ENCODE assay signal across 8 cellular contexts in the genomic region with DNA sequence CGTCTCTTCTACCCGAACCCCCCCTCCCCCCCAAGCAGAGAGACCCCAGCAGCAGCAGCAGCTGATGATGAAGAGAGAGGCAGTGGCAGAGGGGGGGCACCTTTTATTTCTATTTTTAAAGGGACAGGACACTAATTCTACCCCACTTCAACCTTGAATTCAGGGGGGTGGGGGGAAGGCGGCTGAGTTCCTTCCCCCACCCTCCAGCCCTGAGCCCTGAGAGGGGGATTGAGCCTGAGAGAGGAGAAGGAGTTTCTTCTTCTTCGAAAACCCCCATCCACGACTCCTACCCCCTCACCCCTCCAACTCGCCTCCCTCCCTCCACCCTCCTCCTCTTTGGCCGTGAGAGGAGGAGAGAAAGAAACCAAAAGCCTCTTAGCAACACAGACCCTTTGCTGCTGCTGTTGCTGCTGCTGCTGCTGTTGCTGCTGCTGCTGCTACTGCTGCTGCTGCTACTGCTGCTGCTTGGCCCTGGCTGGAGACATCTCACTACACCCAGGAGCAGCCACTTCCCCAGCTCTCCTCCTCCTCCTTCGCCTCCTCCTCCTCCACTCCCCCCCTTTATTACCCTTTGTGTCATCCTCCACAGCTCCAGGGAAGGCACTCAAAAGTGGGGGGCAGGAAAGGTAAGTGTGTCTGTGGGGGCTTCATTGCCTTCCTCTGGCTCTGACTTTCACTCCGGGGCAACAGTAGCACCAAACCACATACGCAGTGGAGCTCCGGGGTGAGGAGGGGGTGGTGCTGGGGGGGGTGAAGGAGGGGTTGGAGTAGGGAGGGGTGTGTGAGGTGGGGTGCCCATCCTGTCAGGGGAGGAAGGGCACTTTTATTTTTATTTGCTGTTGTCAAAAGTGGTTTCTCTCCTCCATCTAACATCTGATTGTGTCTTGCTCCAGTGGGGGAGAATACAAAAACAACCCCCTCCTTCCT. TPM values are rescaled to one million over a fixed set of nuclear protein-coding genes. Genes with fewer than 3 reads are reported as not detected.
A peak's percentile ranks its signal among the peaks of the same experiment; 100 is the strongest.
DNase-seq lines count a peak whose midpoint lies in the region; ATAC-seq and TF ChIP-seq lines count a peak whose summit lies in the region.

A gene (plus strand): TSS at position 33 of the 927 bp plus-strand sequence.

- H3F3A ChIP-seq in GM23338 (replicated peaks; ENCODE audit: low read depth), result no peaks in the 10 kb centered on the region; the same call in 1 of the 2 replicates

- H3K27me3 Mint-ChIP-seq in GM23338 (ENCODE audit: insufficient read depth, low read depth, poor library complexity), result peaks cover 2% of the 10 kb centered on the region
- no peaks in the 10 kb centered on the region for H3K27me3 Mint-ChIP-seq in activated B cell treated with CpG ODN at 0.5 μM for 24 hours

- H3K36me3 ChIP-seq in GM23338 (ENCODE audit: insufficient read depth) (no peaks in the 10 kb centered on the region), ectodermal cell (ENCODE audit: control insufficient read depth, insufficient read depth, low read length) (no peaks in the 10 kb centered on the region)

- POLR2A ChIA-PET in activated B cell treated with CpG ODN at 0.5 μM for 24 hours (lab: Charles Lee), result interaction anchor here (0.6 to 2.1 kb wide), 25 partner anchors 12 to 1566 kb away, joined by 3 to 23 read pairs (median 4); a partner anchor contains a TSS

- peak within 1 kb of the TSS; percentile 89 for H3K4me2 ChIP-seq in GM23338

- TF ChIP-seq CTCF in GM23338 (conservative IDR thresholded peaks at IDR 0.05; ENCODE audit: low read depth in 2 of 2) (no peak), activated B cell treated with CpG ODN at 0.5 μM for 24 hours (IDR thresholded peaks at IDR 0.05) (no peak)

- peak within 1 kb of the TSS; percentile 89 for H3K27ac ChIP-seq in GM23338 (ENCODE audit: low read depth)
- peak within 1 kb of the TSS; percentile 89 for H3K27ac ChIP-seq in ectodermal cell (ENCODE audit: insufficient read depth, low read depth, low read length, poor library complexity, severe bottlenecking)

- H3K4me1 ChIP-seq in GM23338 (ENCODE audit: insufficient read depth) (peaks cover 26% of the 10 kb centered on the region), ectodermal cell (ENCODE audit: control insufficient read depth, insufficient read depth, low read length) (peaks cover 4% of the 10 kb centered on the region)

- H3K27ac Mint-ChIP-seq in GM23338 (peak within 1 kb of the TSS; percentile 98), activated B cell treated with CpG ODN at 0.5 μM for 24 hours (peak within 1 kb of the TSS; percentile 95)

- no peaks in the 10 kb centered on the region for H3K9me3 ChIP-seq in ectodermal cell (ENCODE audit: control insufficient read depth, low read length)

- H3K27me3 ChIP-seq in GM23338 (ENCODE audit: insufficient read depth) (no peaks in the 10 kb centered on the region), ectodermal cell (ENCODE audit: control insufficient read depth, insufficient read depth, low read length, poor library complexity, severe bottlenecking) (no peaks in the 10 kb centered on the region)

- H3K4me3 Mint-ChIP-seq in GM23338, result peak within 1 kb of the TSS; percentile 99
- peak within 1 kb of the TSS; percentile 100 for H3K4me3 Mint-ChIP-seq in activated B cell treated with CpG ODN at 0.5 μM for 24 hours

- H3K9me3 Mint-ChIP-seq in GM23338 (no peaks in the 10 kb centered on the region), activated B cell treated with CpG ODN at 0.5 μM for 24 hours (no peaks in the 10 kb centered on the region)

- peaks cover 3% of the 10 kb centered on the region; the same call in 1 of the 3 replicates for H3K36me3 Mint-ChIP-seq in GM23338 (ENCODE audit: low read depth)
- H3K36me3 Mint-ChIP-seq in activated B cell treated with CpG ODN at 0.5 μM for 24 hours (ENCODE audit: low read depth), result peaks cover 28% of the 10 kb centered on the region

- CTCF ChIA-PET in activated B cell treated with CpG ODN at 0.5 μM for 24 hours (lab: Charles Lee), result interaction anchor here (1.0 to 1.4 kb wide), 4 partner anchors 31 to 624 kb away, joined by 3 to 7 read pairs (median 4); no protein-coding TSS in a partner anchor

- WGBS in ectodermal cell, 2 experiments, result 0% methylated on average over 3 to 10 of the region's 11 CpGs

- H2AFZ ChIP-seq in GM23338, result peak within 1 kb of the TSS; percentile 39; the same call in 1 of the 2 replicates

- intact Hi-C loops in activated B cell treated with CpG ODN at 0.5 μM for 24 hours (cut with micrococcal nuclease), result loop anchor here (1.0 to 2.0 kb wide), 3 partner anchors 21 to 178 kb away; no protein-coding TSS in a partner anchor

- H3K4me3 ChIP-seq in GM23338, result peak within 1 kb of the TSS; percentile 86
- H3K4me3 ChIP-seq in ectodermal cell (ENCODE audit: insufficient read depth, low read depth, low read length), result peak within 1 kb of the TSS; percentile 75

- H3K9me2 ChIP-seq in GM23338 (ENCODE audit: insufficient read depth), result no peaks in the 10 kb centered on the region

- peaks cover 89% of the 10 kb centered on the region for H3K79me2 ChIP-seq in GM23338 (replicated peaks; ENCODE audit: insufficient read depth)

- peak; percentile 27 for DNase-seq in DMS153 (lab: John Stamatoyannopoulos, UW)
- no peak for DNase-seq in DMS153 treated with DMSO at 0.1 percent for 48 hours (lab: John Stamatoyannopoulos, UW; ENCODE audit: unreplicated experiment)
- DNase-seq in GM23338 (ENCODE audit: low spot score), result peak; percentile 69
- peak; percentile 27 for DNase-seq in LoVo (ENCODE audit: low spot score)
- DNase-seq in activated B cell treated with CpG ODN at 0.5 μM for 24 hours, result no peak
- DNase-seq in lung microvascular endothelial cell (ENCODE audit: low read depth in 2 of 2), result peak; percentile 59 to 63
- DNase-seq in stimulated activated CD8-positive, alpha-beta memory T cell treated with anti-CD3 and anti-CD28 coated beads, Interleukin-2, amount 100 ng/mL, for 1 hour (ENCODE audit: low read depth in 2 of 2), result peak; percentile 27 to 31

- H3K4me1 Mint-ChIP-seq in GM23338 (peaks cover 20% of the 10 kb centered on the region), activated B cell treated with CpG ODN at 0.5 μM for 24 hours (peaks cover 64% of the 10 kb centered on the region)

- H4K20me1 ChIP-seq in GM23338 (replicated peaks; ENCODE audit: insufficient read depth), result peaks cover 8% of the 10 kb centered on the region; the same call in 1 of the 2 replicates

- ATAC-seq in GM23338 (peak; percentile 43), activated B cell treated with CpG ODN at 0.5 μM for 24 hours (ENCODE audit: low read depth) (peak; percentile 44)

TF ChIP-seq in GM23338, 12 proteins besides CTCF, POLR2A, EP300 and RAD21 (continues in another document):
- TF ChIP-seq ZNF331 (CRISPR knock-in tag; IDR thresholded peaks at IDR 0.05; ENCODE audit: low read depth) (no peak), EZH2phosphoT487 (IDR thresholded peaks at IDR 0.05; ENCODE audit: unreplicated experiment) (no peak)

RNA-seq across cellular contexts. Expression of the gene that starts here (rescaled TPM):
- 23.1 and 29.3 TPM in 2 replicates for total RNA-seq in GM23338 (2014; rRNA removed; shearing (Covaris generic))
- polyA plus RNA-seq in GM23338 (2016; fragmentation: Nextera tagmentation; extraction: Ambion mirVana), result 10.5 and 16.2 TPM in 2 replicates
- total RNA-seq in activated B cell treated with CpG ODN at 0.5 μM for 24 hours, result 48.5 and 55.7 TPM in 2 replicates
- 30.9 TPM for polyA plus RNA-seq in ectodermal cell (2013, experiment 1 of 4)
- 30.7 TPM for polyA plus RNA-seq in ectodermal cell (2013, experiment 2 of 4)
- polyA plus RNA-seq in ectodermal cell (2013, experiment 3 of 4), result 20.6 TPM
- polyA plus RNA-seq in ectodermal cell (2013, experiment 4 of 4), result 33.4 TPM
- 5.2 and 7.6 TPM in 2 replicates for total RNA-seq in lung microvascular endothelial cell

Comparison
In these comparisons a context has a peak if more than half of its experiments do, and no peak if none do; other contexts are left out.
1. DNase-seq: peak in DMS153 (single experiment), GM23338 (single experiment), LoVo (single experiment), lung microvascular endothelial cell (2 of 2) and stimulated activated CD8-positive, alpha-beta memory T cell treated with anti-CD3 and anti-CD28 coated beads, Interleukin-2, amount 100 ng/mL, for 1 hour (2 of 2); none in DMS153 treated with DMSO at 0.1 percent for 48 hours (single experiment) and activated B cell treated with CpG ODN at 0.5 μM for 24 hours (single experiment).